Comparison of ENCODE assay signal across 31 cellular contexts in genomic region chr2:94978917-94979316, GRCh38. TPM values are rescaled to one million over a fixed set of nuclear protein-coding genes. Genes with fewer than 3 reads are reported as not detected.
"Had no signal": no experiment of that assay in that cellular context is flagged by ENCODE, and none has a peak within 500 bp of the region (broad histone marks: within the 10 kb centered on the region; RNA-seq: fewer than 3 reads in every experiment).

No MANE protein-coding gene starts in this region.

- H3K27me3 ChIP-seq: testis, thyroid gland, upper lobe of left lung, vagina had no signal

- H3K36me3 ChIP-seq: stomach, suprapubic skin, thoracic aorta, thyroid gland, tibial artery, tibial nerve, transverse colon, upper lobe of left lung, upper lobe of right lung, uterus, vagina had no signal

- H3K9me3 Mint-ChIP-seq: stimulated activated effector memory CD8-positive, alpha-beta T cell treated with anti-CD3 and anti-CD28 coated beads, Interleukin-12 subunit alpha, Interleukin-12 subunit beta, amount 100 ng/mL, for 72 hours; stimulated activated memory B cell treated with anti-CD40 and anti-IgM and Interleukin-4, amounts not matched to agents 10 μg/mL and 1 μg/mL and 100 μg/mL, for 72 hours; stimulated activated naive CD8-positive, alpha-beta T cell treated with anti-CD3 and anti-CD28 coated beads, Interleukin-15, amount 100 ng/mL, for 72 hours; stimulated activated naive CD8-positive, alpha-beta T cell treated with anti-CD3 and anti-CD28 coated beads, Interleukin-15, Interleukin-2, amounts not matched to agents 100 ng/mL and 50 ng/mL, for 24 hours; type B pancreatic cell had no signal

- FAIRE-seq: urothelium cell line had no signal

- H3K9me3 ChIP-seq: stomach, suprapubic skin, testis, thoracic aorta, thyroid gland, tibial artery, tibial nerve, transverse colon, upper lobe of left lung, upper lobe of right lung, uterus, vagina had no signal

- H3K4me1 Mint-ChIP-seq: stimulated activated effector memory CD8-positive, alpha-beta T cell treated with anti-CD3 and anti-CD28 coated beads, Interleukin-12 subunit alpha, Interleukin-12 subunit beta, amount 100 ng/mL, for 72 hours; stimulated activated memory B cell treated with anti-CD40 and anti-IgM and Interleukin-4, amounts not matched to agents 10 μg/mL and 1 μg/mL and 100 μg/mL, for 72 hours; stimulated activated naive B cell treated with anti-CD40 and anti-IgM and Interleukin-4, amounts not matched to agents 10 μg/mL and 1 μg/mL and 100 μg/mL, for 72 hours; stimulated activated naive CD8-positive, alpha-beta T cell treated with anti-CD3 and anti-CD28 coated beads, Interleukin-15, amount 100 ng/mL, for 72 hours had no signal

- DNase-seq: stimulated activated CD4-positive, alpha-beta T cell treated with anti-CD3 and anti-CD28 coated beads, Interleukin-2, amount 100 ng/mL, for 48 hours; stimulated activated CD4-positive, alpha-beta T cell treated with anti-CD3 and anti-CD28 coated beads, Interleukin-4, amount 100 ng/mL, for 1 hour; stimulated activated CD4-positive, alpha-beta T cell treated with anti-CD3 and anti-CD28 coated beads, Interleukin-4, amount 100 ng/mL, for 24 hours; stimulated activated CD4-positive, alpha-beta T cell treated with anti-CD3 and anti-CD28 coated beads, Interleukin-4, amount 100 ng/mL, for 4 hours; stimulated activated CD8-positive, alpha-beta memory T cell treated with anti-CD3 and anti-CD28 coated beads, Interleukin-4, amount 100 ng/mL, for 48 hours; stimulated activated naive B cell treated with anti-CD40 and anti-IgM and Interleukin-4, amounts not matched to agents 10 μg/mL and 1 μg/mL and 100 μg/mL, for 72 hours; stimulated activated naive CD4-positive, alpha-beta T cell; stimulated activated naive CD4-positive, alpha-beta T cell treated with Interleukin-2 at 50 U/mL for 16 hours; stimulated activated naive CD8-positive, alpha-beta T cell treated with anti-CD3 and anti-CD28 coated beads, Interleukin-15, amount 100 ng/mL, for 72 hours; stimulated activated naive CD8-positive, alpha-beta T cell treated with anti-CD3 and anti-CD28 coated beads, Interleukin-15, Interleukin-2, amounts not matched to agents 100 U/mL and 50 U/mL, for 24 hours; stomach; substantia nigra; testis; thyroid gland; tibial artery; transverse colon; trophoblast cell; upper lobe of left lung; upper lobe of right lung; uterus had no signal

- H3K4me3 Mint-ChIP-seq: stimulated activated effector memory CD8-positive, alpha-beta T cell treated with anti-CD3 and anti-CD28 coated beads, Interleukin-12 subunit alpha, Interleukin-12 subunit beta, amount 100 ng/mL, for 72 hours; stimulated activated memory B cell treated with anti-CD40 and anti-IgM and Interleukin-4, amounts not matched to agents 10 μg/mL and 1 μg/mL and 100 μg/mL, for 72 hours; stimulated activated naive B cell treated with anti-CD40 and anti-IgM and Interleukin-4, amounts not matched to agents 10 μg/mL and 1 μg/mL and 100 μg/mL, for 72 hours; stimulated activated naive CD8-positive, alpha-beta T cell treated with anti-CD3 and anti-CD28 coated beads, Interleukin-15, amount 100 ng/mL, for 72 hours; stimulated activated naive CD8-positive, alpha-beta T cell treated with anti-CD3 and anti-CD28 coated beads, Interleukin-15, Interleukin-2, amounts not matched to agents 100 ng/mL and 50 ng/mL, for 24 hours; type B pancreatic cell had no signal

- H3K4me1 ChIP-seq: stomach, suprapubic skin, testis, thyroid gland, tibial artery, tibial nerve, transverse colon, upper lobe of left lung, upper lobe of right lung, uterus, vagina had no signal

- ATAC-seq: stimulated activated effector memory CD8-positive, alpha-beta T cell treated with anti-CD3 and anti-CD28 coated beads, Interleukin-12 subunit alpha, Interleukin-12 subunit beta, amount 100 ng/mL, for 72 hours; stimulated activated memory B cell treated with anti-CD40 and anti-IgM and Interleukin-4, amounts not matched to agents 10 μg/mL and 1 μg/mL and 100 μg/mL, for 72 hours; stimulated activated naive B cell treated with anti-CD40 and anti-IgM and Interleukin-4, amounts not matched to agents 10 μg/mL and 1 μg/mL and 100 μg/mL, for 72 hours; stimulated activated naive CD8-positive, alpha-beta T cell treated with anti-CD3 and anti-CD28 coated beads, Interleukin-15, amount 100 ng/mL, for 72 hours; stimulated activated naive CD8-positive, alpha-beta T cell treated with anti-CD3 and anti-CD28 coated beads, Interleukin-15, Interleukin-2, amounts not matched to agents 100 U/mL and 50 U/mL, for 24 hours; upper lobe of right lung had no signal

- H3K36me3 Mint-ChIP-seq: stimulated activated effector memory CD8-positive, alpha-beta T cell treated with anti-CD3 and anti-CD28 coated beads, Interleukin-12 subunit alpha, Interleukin-12 subunit beta, amount 100 ng/mL, for 72 hours; stimulated activated memory B cell treated with anti-CD40 and anti-IgM and Interleukin-4, amounts not matched to agents 10 μg/mL and 1 μg/mL and 100 μg/mL, for 72 hours; stimulated activated naive B cell treated with anti-CD40 and anti-IgM and Interleukin-4, amounts not matched to agents 10 μg/mL and 1 μg/mL and 100 μg/mL, for 72 hours; type B pancreatic cell had no signal

- H3K4me3 ChIP-seq: stomach, suprapubic skin, testis, thoracic aorta, thyroid gland, tibial artery, tibial nerve, transverse colon, upper lobe of left lung, upper lobe of right lung, uterus, vagina had no signal

- H3K27ac ChIP-seq: stomach, suprapubic skin, testis, thoracic aorta, thyroid gland, tibial artery, tibial nerve, transverse colon, upper lobe of left lung, upper lobe of right lung, uterus, vagina had no signal

RNA-seq across cellular contexts. Expression of gene MAL, which starts 46.6 kb away (rescaled TPM):
- total RNA-seq: subcutaneous adipose tissue, temporal lobe, thoracic aorta had no signal
